ENCODE assay signal across 1 cellular context in the genomic region with DNA sequence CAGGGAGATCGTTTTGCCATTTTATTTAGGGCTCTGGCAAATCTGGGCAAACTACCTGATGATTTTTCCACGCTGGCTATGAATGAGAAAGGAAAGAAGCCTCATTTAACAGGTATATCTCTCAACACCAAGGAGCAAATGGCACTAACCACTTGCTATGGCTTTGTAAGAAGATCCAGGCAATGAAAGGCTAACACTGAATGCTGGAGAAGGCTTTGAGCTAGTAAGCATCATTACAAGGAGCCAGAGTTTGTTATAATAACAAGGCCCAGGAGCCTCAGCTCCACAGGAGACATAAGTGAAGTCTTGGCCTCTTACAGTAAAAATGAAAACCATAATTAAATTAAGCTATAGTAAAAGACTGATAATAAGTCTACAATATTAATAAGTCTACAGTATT.
TF ChIP-seq lines count a peak whose summit lies in the region.

No MANE protein-coding gene starts in this region.

TF ChIP-seq in H1, 55 proteins besides CTCF, POLR2A, EP300 and RAD21 (continued from another document):
- TF ChIP-seq EZH2 (IDR thresholded peaks at IDR 0.05; ENCODE audit: low read depth, low read length, severe bottlenecking) (no peak), KDM5A (IDR thresholded peaks at IDR 0.05; ENCODE audit: low read length) (no peak)
